In the genomic region with DNA sequence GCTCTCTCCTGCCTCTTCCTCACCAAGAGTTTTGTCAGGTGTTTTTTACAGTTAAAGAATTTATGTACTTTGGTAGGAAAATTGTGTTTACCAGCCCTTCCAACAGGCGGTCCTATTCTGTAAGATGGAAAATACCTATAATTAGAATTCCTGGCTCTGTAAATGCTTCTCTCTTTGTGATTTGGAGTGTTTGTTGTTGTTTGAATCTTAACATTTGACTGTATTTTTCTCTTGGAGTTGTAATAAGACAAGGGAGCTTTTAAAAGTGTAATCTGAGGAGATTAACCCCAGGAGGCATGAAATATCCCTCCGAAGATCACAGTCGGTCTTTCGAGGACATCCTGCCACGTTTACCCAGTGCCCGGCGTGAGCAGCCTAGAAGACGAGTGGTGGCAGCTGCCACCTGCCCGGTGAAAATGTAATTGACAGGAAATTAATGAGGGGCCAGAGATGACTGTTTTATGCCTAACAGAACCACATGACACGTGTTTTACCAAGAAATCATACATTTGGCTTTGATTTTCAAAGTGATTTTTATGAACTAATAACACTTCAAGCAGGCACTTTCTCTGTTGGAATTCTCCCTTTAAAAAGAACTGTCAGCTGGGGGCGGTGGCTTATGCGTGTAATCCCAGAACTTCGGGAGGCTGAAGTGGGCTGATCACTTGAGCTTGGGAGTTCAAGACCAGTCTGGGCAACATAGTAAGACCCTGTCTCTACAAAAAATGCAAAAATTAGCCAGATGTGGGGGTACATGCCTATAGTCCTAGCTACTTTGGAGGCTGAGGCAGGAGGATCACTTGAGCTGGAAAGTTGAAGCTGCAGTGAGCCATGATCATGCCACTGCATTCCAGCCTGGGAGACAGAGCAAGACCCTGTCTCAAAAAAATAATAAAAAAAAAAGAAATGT, we compare ENCODE assay signal across 1 cellular context.
TF ChIP-seq lines count a peak whose summit lies in the region.

No MANE protein-coding gene starts in this region.

TF ChIP-seq in HEK293, 187 proteins besides CTCF, POLR2A, EP300 and RAD21 (continued from another document and continues in another):
- TF ChIP-seq, protein P1, sequence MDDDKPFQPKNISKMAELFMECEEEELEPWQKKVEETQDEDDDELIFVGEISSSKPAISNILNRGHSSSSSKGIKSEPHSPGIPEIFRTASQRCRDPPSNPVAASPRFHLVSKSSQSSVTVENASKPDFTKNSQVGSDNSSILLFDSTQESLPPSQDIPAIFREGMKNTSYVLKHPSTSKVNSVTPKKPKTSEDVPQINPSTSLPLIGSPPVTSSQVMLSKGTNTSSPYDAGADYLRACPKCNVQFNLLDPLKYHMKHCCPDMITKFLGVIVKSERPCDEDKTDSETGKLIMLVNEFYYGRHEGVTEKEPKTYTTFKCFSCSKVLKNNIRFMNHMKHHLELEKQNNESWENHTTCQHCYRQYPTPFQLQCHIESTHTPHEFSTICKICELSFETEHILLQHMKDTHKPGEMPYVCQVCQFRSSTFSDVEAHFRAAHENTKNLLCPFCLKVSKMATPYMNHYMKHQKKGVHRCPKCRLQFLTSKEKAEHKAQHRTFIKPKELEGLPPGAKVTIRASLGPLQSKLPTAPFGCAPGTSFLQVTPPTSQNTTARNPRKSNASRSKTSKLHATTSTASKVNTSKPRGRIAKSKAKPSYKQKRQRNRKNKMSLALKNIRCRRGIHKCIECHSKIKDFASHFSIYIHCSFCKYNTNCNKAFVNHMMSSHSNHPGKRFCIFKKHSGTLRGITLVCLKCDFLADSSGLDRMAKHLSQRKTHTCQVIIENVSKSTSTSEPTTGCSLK (tag by site-specific recombination; IDR thresholded peaks at IDR 0.05), result no peak
- no peak for TF ChIP-seq HOXD13 (CRISPR knock-in tag; IDR thresholded peaks at IDR 0.05; ENCODE audit: borderline replicate concordance)
- peak; percentile 16; the same call in 1 of the 2 replicates for TF ChIP-seq ZNF580 (tag by site-specific recombination; IDR thresholded peaks at IDR 0.05)
- TF ChIP-seq BCL11B (tag by site-specific recombination; IDR thresholded peaks at IDR 0.05; ENCODE audit: low read depth), result no peak
- TF ChIP-seq, protein P2, sequence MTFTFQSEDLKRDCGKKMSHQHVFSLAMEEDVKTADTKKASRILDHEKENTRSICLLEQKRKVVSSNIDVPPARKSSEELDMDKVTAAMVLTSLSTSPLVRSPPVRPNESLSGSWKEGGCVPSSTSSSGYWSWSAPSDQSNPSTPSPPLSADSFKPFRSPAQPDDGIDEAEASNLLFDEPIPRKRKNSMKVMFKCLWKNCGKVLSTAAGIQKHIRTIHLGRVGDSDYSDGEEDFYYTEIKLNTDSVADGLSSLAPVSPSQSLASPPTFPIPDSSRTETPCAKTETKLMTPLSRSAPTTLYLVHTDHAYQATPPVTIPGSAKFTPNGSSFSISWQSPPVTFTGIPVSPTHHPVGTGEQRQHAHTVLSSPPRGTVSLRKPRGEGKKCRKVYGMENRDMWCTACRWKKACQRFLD (tag by site-specific recombination; IDR thresholded peaks at IDR 0.05), result no peak
- no peak for TF ChIP-seq ZNF174 (tag by site-specific recombination; IDR thresholded peaks at IDR 0.05)
- TF ChIP-seq MZF1 (tag by site-specific recombination; IDR thresholded peaks at IDR 0.05; ENCODE audit: borderline replicate concordance), result no peak
- TF ChIP-seq TCF7L2 (IDR thresholded peaks at IDR 0.05; ENCODE audit: borderline replicate concordance, low read depth, low read length), result peak; percentile 70; the same call in 1 of the 2 replicates
- TF ChIP-seq ZNF514 (tag by site-specific recombination; IDR thresholded peaks at IDR 0.05), result no peak
- TF ChIP-seq ZNF184 (tag by site-specific recombination; IDR thresholded peaks at IDR 0.05), result no peak
- no peak for TF ChIP-seq ZNF114 (tag by site-specific recombination; IDR thresholded peaks at IDR 0.05)
- TF ChIP-seq, protein P3, sequence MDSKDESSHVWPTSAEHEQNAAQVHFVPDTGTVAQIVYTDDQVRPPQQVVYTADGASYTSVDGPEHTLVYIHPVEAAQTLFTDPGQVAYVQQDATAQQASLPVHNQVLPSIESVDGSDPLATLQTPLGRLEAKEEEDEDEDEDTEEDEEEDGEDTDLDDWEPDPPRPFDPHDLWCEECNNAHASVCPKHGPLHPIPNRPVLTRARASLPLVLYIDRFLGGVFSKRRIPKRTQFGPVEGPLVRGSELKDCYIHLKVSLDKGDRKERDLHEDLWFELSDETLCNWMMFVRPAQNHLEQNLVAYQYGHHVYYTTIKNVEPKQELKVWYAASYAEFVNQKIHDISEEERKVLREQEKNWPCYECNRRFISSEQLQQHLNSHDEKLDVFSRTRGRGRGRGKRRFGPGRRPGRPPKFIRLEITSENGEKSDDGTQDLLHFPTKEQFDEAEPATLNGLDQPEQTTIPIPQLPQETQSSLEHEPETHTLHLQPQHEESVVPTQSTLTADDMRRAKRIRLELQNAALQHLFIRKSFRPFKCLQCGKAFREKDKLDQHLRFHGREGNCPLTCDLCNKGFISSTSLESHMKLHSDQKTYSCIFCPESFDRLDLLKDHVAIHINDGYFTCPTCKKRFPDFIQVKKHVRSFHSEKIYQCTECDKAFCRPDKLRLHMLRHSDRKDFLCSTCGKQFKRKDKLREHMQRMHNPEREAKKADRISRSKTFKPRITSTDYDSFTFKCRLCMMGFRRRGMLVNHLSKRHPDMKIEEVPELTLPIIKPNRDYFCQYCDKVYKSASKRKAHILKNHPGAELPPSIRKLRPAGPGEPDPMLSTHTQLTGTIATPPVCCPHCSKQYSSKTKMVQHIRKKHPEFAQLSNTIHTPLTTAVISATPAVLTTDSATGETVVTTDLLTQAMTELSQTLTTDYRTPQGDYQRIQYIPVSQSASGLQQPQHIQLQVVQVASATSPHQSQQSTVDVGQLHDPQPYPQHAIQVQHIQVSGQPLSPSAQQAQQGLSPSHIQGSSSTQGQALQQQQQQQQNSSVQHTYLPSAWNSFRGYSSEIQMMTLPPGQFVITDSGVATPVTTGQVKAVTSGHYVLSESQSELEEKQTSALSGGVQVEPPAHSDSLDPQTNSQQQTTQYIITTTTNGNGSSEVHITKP (tag by site-specific recombination; IDR thresholded peaks at IDR 0.05), result no peak; the same call in 1 of the 2 replicates
- TF ChIP-seq ZNF624 (tag by site-specific recombination; IDR thresholded peaks at IDR 0.05), result no peak
- no peak for TF ChIP-seq ZBTB17 (tag by site-specific recombination; IDR thresholded peaks at IDR 0.05)
- no peak for TF ChIP-seq ZFP41 (tag by site-specific recombination; IDR thresholded peaks at IDR 0.05; ENCODE audit: borderline replicate concordance)
- no peak for TF ChIP-seq KLF9 (tag by site-specific recombination; IDR thresholded peaks at IDR 0.05; ENCODE audit: low read depth)
- no peak for TF ChIP-seq ZNF558 (tag by site-specific recombination; IDR thresholded peaks at IDR 0.05)
- 0 out of 2 replicates have a peak, but pooled peaks have one; percentile 35 for TF ChIP-seq ZFP69B (tag by site-specific recombination; IDR thresholded peaks at IDR 0.05)
- no peak for TF ChIP-seq ZNF791 (tag by site-specific recombination; IDR thresholded peaks at IDR 0.05)
- no peak for TF ChIP-seq ZNF311 (tag by site-specific recombination; IDR thresholded peaks at IDR 0.05; ENCODE audit: borderline replicate concordance)
- TF ChIP-seq ZBTB10 (tag by site-specific recombination; IDR thresholded peaks at IDR 0.05), result no peak
- TF ChIP-seq, protein P4, sequence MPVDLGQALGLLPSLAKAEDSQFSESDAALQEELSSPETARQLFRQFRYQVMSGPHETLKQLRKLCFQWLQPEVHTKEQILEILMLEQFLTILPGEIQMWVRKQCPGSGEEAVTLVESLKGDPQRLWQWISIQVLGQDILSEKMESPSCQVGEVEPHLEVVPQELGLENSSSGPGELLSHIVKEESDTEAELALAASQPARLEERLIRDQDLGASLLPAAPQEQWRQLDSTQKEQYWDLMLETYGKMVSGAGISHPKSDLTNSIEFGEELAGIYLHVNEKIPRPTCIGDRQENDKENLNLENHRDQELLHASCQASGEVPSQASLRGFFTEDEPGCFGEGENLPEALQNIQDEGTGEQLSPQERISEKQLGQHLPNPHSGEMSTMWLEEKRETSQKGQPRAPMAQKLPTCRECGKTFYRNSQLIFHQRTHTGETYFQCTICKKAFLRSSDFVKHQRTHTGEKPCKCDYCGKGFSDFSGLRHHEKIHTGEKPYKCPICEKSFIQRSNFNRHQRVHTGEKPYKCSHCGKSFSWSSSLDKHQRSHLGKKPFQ (tag by site-specific recombination; IDR thresholded peaks at IDR 0.05), result 0 out of 2 replicates have a peak, but pooled peaks have one; percentile 9
- TF ChIP-seq ZNF24 (tag by site-specific recombination; IDR thresholded peaks at IDR 0.05), result no peak
- TF ChIP-seq ZNF37A (tag by site-specific recombination; IDR thresholded peaks at IDR 0.05), result no peak
- no peak for TF ChIP-seq ZNF138 (tag by site-specific recombination; IDR thresholded peaks at IDR 0.05; ENCODE audit: borderline replicate concordance)
- TF ChIP-seq ZNF530 (tag by site-specific recombination; IDR thresholded peaks at IDR 0.05; ENCODE audit: low read depth), result no peak
- no peak for TF ChIP-seq SCRT1 (tag by site-specific recombination; IDR thresholded peaks at IDR 0.05; ENCODE audit: borderline replicate concordance)
- 0 out of 2 replicates have a peak, but pooled peaks have one; percentile 1 for TF ChIP-seq ATF2 (tag by site-specific recombination; IDR thresholded peaks at IDR 0.05; ENCODE audit: low read depth)
- TF ChIP-seq ZNF121 (tag by site-specific recombination; IDR thresholded peaks at IDR 0.05), result peak; percentile 99
- TF ChIP-seq, protein P5, sequence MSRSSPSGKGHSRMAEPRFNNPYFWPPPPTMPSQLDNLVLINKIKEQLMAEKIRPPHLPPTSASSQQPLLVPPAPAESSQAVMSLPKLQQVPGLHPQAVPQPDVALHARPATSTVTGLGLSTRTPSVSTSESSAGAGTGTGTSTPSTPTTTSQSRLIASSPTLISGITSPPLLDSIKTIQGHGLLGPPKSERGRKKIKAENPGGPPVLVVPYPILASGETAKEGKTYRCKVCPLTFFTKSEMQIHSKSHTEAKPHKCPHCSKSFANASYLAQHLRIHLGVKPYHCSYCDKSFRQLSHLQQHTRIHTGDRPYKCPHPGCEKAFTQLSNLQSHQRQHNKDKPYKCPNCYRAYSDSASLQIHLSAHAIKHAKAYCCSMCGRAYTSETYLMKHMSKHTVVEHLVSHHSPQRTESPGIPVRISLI (tag by site-specific recombination; IDR thresholded peaks at IDR 0.05), result no peak
- TF ChIP-seq ZBTB8A (tag by site-specific recombination; IDR thresholded peaks at IDR 0.05), result peak; percentile 76
- no peak for TF ChIP-seq ZNF747 (tag by site-specific recombination; IDR thresholded peaks at IDR 0.05)
- TF ChIP-seq ZBTB48 (tag by site-specific recombination; IDR thresholded peaks at IDR 0.05), result no peak
- peak; percentile 17; the same call in 1 of the 2 replicates for TF ChIP-seq ZNF664 (tag by site-specific recombination; IDR thresholded peaks at IDR 0.05)
- TF ChIP-seq ZSCAN16 (tag by site-specific recombination; IDR thresholded peaks at IDR 0.05), result no peak
- no peak for TF ChIP-seq ZNF292 (tag by site-specific recombination; IDR thresholded peaks at IDR 0.05; ENCODE audit: borderline replicate concordance, low read depth)
- TF ChIP-seq ZNF169 (tag by site-specific recombination; IDR thresholded peaks at IDR 0.05), result no peak
- no peak; the same call in 1 of the 2 replicates for TF ChIP-seq KLF10 (tag by site-specific recombination; IDR thresholded peaks at IDR 0.05)
- no peak for TF ChIP-seq ZNF223 (tag by site-specific recombination; IDR thresholded peaks at IDR 0.05)
- no peak for TF ChIP-seq ZNF221 (tag by site-specific recombination; IDR thresholded peaks at IDR 0.05; ENCODE audit: borderline replicate concordance)
- TF ChIP-seq, protein P6, sequence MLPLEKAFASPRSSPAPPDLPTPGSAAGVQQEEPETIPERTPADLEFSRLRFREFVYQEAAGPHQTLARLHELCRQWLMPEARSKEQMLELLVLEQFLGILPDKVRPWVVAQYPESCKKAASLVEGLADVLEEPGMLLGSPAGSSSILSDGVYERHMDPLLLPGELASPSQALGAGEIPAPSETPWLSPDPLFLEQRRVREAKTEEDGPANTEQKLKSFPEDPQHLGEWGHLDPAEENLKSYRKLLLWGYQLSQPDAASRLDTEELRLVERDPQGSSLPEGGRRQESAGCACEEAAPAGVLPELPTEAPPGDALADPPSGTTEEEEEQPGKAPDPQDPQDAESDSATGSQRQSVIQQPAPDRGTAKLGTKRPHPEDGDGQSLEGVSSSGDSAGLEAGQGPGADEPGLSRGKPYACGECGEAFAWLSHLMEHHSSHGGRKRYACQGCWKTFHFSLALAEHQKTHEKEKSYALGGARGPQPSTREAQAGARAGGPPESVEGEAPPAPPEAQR (tag by site-specific recombination; IDR thresholded peaks at IDR 0.05), result no peak
